1 cellular context compared by ENCODE assay signal in the genomic region with DNA sequence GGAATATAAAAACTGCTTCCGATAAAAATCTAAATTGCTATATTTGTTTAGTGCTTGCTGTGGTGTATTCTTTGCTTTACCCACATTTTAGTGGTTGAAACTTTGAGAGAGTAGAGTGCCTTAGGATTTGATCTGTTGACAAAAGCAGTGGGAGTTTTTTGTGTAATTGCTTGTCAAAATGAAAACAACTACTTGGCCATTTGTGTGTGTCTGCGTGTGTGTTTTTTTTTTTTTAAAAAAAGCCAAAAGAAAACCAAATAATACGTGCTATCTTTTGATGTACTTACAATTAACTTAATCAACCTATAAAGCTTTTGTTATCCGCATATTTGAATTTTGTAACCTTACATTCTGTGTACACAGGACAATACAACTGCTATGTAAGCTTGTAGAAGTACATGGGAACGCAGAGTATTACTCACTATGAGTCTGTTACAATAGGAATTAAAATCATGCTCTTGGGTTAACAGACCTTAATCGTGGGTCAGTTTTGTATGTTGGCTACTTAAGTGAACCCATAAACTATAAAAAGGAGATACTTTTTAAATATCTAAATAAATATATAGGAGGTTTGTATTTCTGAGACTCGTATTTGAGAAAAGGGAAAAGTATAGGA.
TF ChIP-seq lines count a peak whose summit lies in the region.

No MANE protein-coding gene starts in this region.

TF ChIP-seq in H1, 55 proteins besides CTCF, POLR2A, EP300 and RAD21 (continued from another document):
- TF ChIP-seq RBBP5 (IDR thresholded peaks at IDR 0.05; ENCODE audit: borderline replicate concordance, low read depth, low read length): no peak
- no peak for TF ChIP-seq PHF8 (conservative IDR thresholded peaks at IDR 0.05; ENCODE audit: low read depth, low read length)
- TF ChIP-seq EZH2 (IDR thresholded peaks at IDR 0.05; ENCODE audit: low read depth, low read length, severe bottlenecking): no peak
- TF ChIP-seq, protein P1, sequence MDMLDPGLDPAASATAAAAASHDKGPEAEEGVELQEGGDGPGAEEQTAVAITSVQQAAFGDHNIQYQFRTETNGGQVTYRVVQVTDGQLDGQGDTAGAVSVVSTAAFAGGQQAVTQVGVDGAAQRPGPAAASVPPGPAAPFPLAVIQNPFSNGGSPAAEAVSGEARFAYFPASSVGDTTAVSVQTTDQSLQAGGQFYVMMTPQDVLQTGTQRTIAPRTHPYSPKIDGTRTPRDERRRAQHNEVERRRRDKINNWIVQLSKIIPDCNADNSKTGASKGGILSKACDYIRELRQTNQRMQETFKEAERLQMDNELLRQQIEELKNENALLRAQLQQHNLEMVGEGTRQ (IDR thresholded peaks at IDR 0.05; ENCODE audit: low read length): no peak
- TF ChIP-seq YY1 (IDR thresholded peaks at IDR 0.05; ENCODE audit: low read depth, low read length): no peak
TF ChIP-seq in H1: peak in this region for 0.
